12 cellular contexts compared by ENCODE assay signal in genomic region chr4:118086334-118086733, GRCh38. TPM values are rescaled to one million over a fixed set of nuclear protein-coding genes. Genes with fewer than 3 reads are reported as not detected.
DNase-seq lines count a peak whose midpoint lies in the region; ATAC-seq, FAIRE-seq and TF ChIP-seq lines count a peak whose summit lies in the region.
"Had no signal": no experiment of that assay in that cellular context is flagged by ENCODE, and none has a peak within 500 bp of the region (broad histone marks: within the 10 kb centered on the region; RNA-seq: fewer than 3 reads in every experiment).

No MANE protein-coding gene starts in this region.

- WGBS in esophagus squamous epithelium, 2 donors = 27 to 36% methylated on average over 2 of the region's 2 CpGs

- no peaks in the 10 kb centered on the region for H3K27me3 ChIP-seq in astrocyte (ENCODE audit: insufficient read depth, low read length)
- H3K27me3 ChIP-seq in esophagus squamous epithelium = no peaks in the 10 kb centered on the region
- H3K27me3 ChIP-seq: tibial artery had no signal

- H3K27me3 Mint-ChIP-seq in astrocyte (ENCODE audit: low read depth, unreplicated experiment) (no peaks in the 10 kb centered on the region), T-helper 17 cell (no peaks in the 10 kb centered on the region)

- H3K9me3 ChIP-seq in astrocyte (ENCODE audit: insufficient read depth, low read depth, low read length) (no peaks in the 10 kb centered on the region), esophagus squamous epithelium (no peaks in the 10 kb centered on the region), T-helper 17 cell (ENCODE audit: control insufficient read depth, low read length, poor library complexity, severe bottlenecking) (no peaks in the 10 kb centered on the region)
- H3K9me3 ChIP-seq: tibial artery had no signal

- no peak overlapping the region for H2AFZ ChIP-seq in astrocyte (ENCODE audit: low read depth, low read length)

- H3K9ac ChIP-seq in astrocyte (ENCODE audit: low read length) = no peak overlapping the region

- intact Hi-C loops in esophagus squamous epithelium (cut with DNase I) = no loop called here

- H3K27ac Mint-ChIP-seq in astrocyte (ENCODE audit: unreplicated experiment) (no peak overlapping the region), T-helper 17 cell (no peak overlapping the region)

- no peaks in the 10 kb centered on the region for H3K36me3 Mint-ChIP-seq in astrocyte (ENCODE audit: low read depth, unreplicated experiment)
- no peaks in the 10 kb centered on the region for H3K36me3 Mint-ChIP-seq in T-helper 17 cell (ENCODE audit: low read depth)

- H3K4me3 ChIP-seq in astrocyte (ENCODE audit: insufficient read depth, low read depth, low read length) (no peak overlapping the region), esophagus squamous epithelium (no peak overlapping the region)
- H3K4me3 ChIP-seq: smooth muscle cell, tibial artery had no signal

- H3K79me2 ChIP-seq in astrocyte (ENCODE audit: insufficient read depth, low read length) = no peaks in the 10 kb centered on the region

- H3K4me2 ChIP-seq in astrocyte (ENCODE audit: low read length) = no peak overlapping the region
- H3K4me2 ChIP-seq: smooth muscle cell had no signal

- TF ChIP-seq POLR2A in esophagus squamous epithelium (IDR thresholded peaks at IDR 0.05) = no peak

- H3K4me3 Mint-ChIP-seq in astrocyte (ENCODE audit: unreplicated experiment) (no peak overlapping the region), T-helper 17 cell (no peak overlapping the region)

- no peak overlapping the region for H3K27ac ChIP-seq in astrocyte (ENCODE audit: low read depth, low read length)
- H3K27ac ChIP-seq in esophagus squamous epithelium = no peak overlapping the region
- H3K27ac ChIP-seq: tibial artery, WERI-Rb-1 had no signal

- peaks cover 6% of the 10 kb centered on the region for H3K4me1 Mint-ChIP-seq in astrocyte (ENCODE audit: low read depth, unreplicated experiment)
- no peaks in the 10 kb centered on the region for H3K4me1 Mint-ChIP-seq in T-helper 17 cell

- DNase-seq in COLO829 (ENCODE audit: low spot score) (peak; percentile 77), HPDE6-E6E7 (ENCODE audit: extremely low spot score) (peak; percentile 33), astrocyte (ENCODE audit: low read depth) (peak; percentile 21), kidney glomerular epithelial cell (lab: John Stamatoyannopoulos, UW) (peak; percentile 6), NCI-H1436 (lab: John Stamatoyannopoulos, UW) (no peak), esophagus squamous epithelium (lab: John Stamatoyannopoulos, UW) (no peak), T-helper 17 cell (no peak)
- DNase-seq: tibial artery, WERI-Rb-1 had no signal

- ATAC-seq in T-helper 17 cell = no peak
- no peak for ATAC-seq in GM21390 (IDR thresholded peaks at IDR 0.05; ENCODE audit: unreplicated experiment)

- peak; percentile 47 for FAIRE-seq in astrocyte (lab: Jason Lieb, UNC)

- TF ChIP-seq CTCF in astrocyte (IDR thresholded peaks at IDR 0.05; ENCODE audit: insufficient read depth, low read depth, low read length) = no peak
- no peak for TF ChIP-seq CTCF in esophagus squamous epithelium (IDR thresholded peaks at IDR 0.05)

- H3K4me1 ChIP-seq in astrocyte (ENCODE audit: insufficient read depth, low read length) (no peaks in the 10 kb centered on the region), esophagus squamous epithelium (no peaks in the 10 kb centered on the region)
- H3K4me1 ChIP-seq: tibial artery had no signal

- no peaks in the 10 kb centered on the region for H4K20me1 ChIP-seq in astrocyte (ENCODE audit: insufficient read depth, low read length)

- H3K36me3 ChIP-seq in astrocyte (ENCODE audit: insufficient read depth, low read length) (no peaks in the 10 kb centered on the region), esophagus squamous epithelium (no peaks in the 10 kb centered on the region)
- H3K36me3 ChIP-seq: tibial artery, WERI-Rb-1 had no signal

- no peaks in the 10 kb centered on the region for H3K9me3 Mint-ChIP-seq in astrocyte (ENCODE audit: unreplicated experiment)

RNA-seq across cellular contexts. Expression of gene NDST3, which starts 52.0 kb away (rescaled TPM):
- total RNA-seq in astrocyte (0.31 and 0.57 TPM in 2 replicates), esophagus squamous epithelium (under 1 TPM in 1 of 4 donors, not detected in 3; 0.19 TPM), T-helper 17 cell (not detected)
- total RNA-seq: NCI-H460 had no signal

Comparison
In these comparisons a context has a peak if more than half of its experiments do, and no peak if none do; other contexts are left out.
1. DNase-seq: peak in COLO829 (single experiment), HPDE6-E6E7 (single experiment), astrocyte (single experiment) and kidney glomerular epithelial cell (single experiment); none in NCI-H1436 (single experiment), esophagus squamous epithelium (single experiment) and T-helper 17 cell (0 of 3).